20 cellular contexts compared by ENCODE assay signal in genomic region chr1:10379101-10379620, GRCh38. TPM values are rescaled to one million over a fixed set of nuclear protein-coding genes. Genes with fewer than 3 reads are reported as not detected.
A peak's percentile ranks its signal among the peaks of the same experiment; 100 is the strongest.
DNase-seq lines count a peak whose midpoint lies in the region; TF ChIP-seq lines count a peak whose summit lies in the region.
"Had no signal": no experiment of that assay in that cellular context is flagged by ENCODE, and none has a peak within 500 bp of the region (broad histone marks: within the 10 kb centered on the region; RNA-seq: fewer than 3 reads in every experiment).

No MANE protein-coding gene starts in this region.

- H3K9me3 ChIP-seq in esophagus (ENCODE audit: control insufficient read depth in 2 of 2, insufficient read depth in 1 of 2, low read depth in 1 of 2, low read length in 1 of 2) (no peaks in the 10 kb centered on the region), osteoblast (ENCODE audit: low read depth, low read length) (no peaks in the 10 kb centered on the region)
- H3K9me3 ChIP-seq: heart left ventricle, psoas muscle had no signal

- 72 to 79% methylated on average over 10 of the region's 10 CpGs for WGBS in esophagus, 2 donors

- H2AFZ ChIP-seq in osteoblast (ENCODE audit: low read length), result no peak overlapping the region

- H3K27me3 ChIP-seq in esophagus (ENCODE audit: control insufficient read depth in 1 of 2, insufficient read depth in 2 of 2, low read length in 2 of 2) (no peaks in the 10 kb centered on the region), osteoblast (ENCODE audit: insufficient read depth, low read length) (no peaks in the 10 kb centered on the region)
- H3K27me3 ChIP-seq: heart left ventricle had no signal

- H3K36me3 ChIP-seq in esophagus (ENCODE audit: control insufficient read depth in 2 of 2, insufficient read depth in 2 of 2, low read length in 1 of 2), result peaks cover 0 to 10% of the 10 kb centered on the region in 2 donors
- peaks cover 15% of the 10 kb centered on the region for H3K36me3 ChIP-seq in osteoblast (ENCODE audit: insufficient read depth, low read length)

- H3K4me1 Mint-ChIP-seq in activated CD4-positive, alpha-beta memory T cell treated with anti-CD3 and anti-CD28 coated beads for 36 hours (ENCODE audit: low read depth), result no peaks in the 10 kb centered on the region

- H3K79me2 ChIP-seq in osteoblast (ENCODE audit: insufficient read depth, low read length), result no peaks in the 10 kb centered on the region

- H3K27me3 Mint-ChIP-seq in activated CD4-positive, alpha-beta memory T cell treated with anti-CD3 and anti-CD28 coated beads for 36 hours, result no peaks in the 10 kb centered on the region
- H3K27me3 Mint-ChIP-seq: CD4-positive, CD25-positive, alpha-beta regulatory T cell; natural killer cell treated with Interleukin-12 subunit alpha and Interleukin-12 subunit beta and Interleukin-15 and Interleukin-18, amount 100 ng/mL, for 72 hours had no signal

- peak overlapping the region; percentile 66 for H3K27ac ChIP-seq in C4-2B
- peak overlapping the region; percentile 57 for H3K27ac ChIP-seq in VCaP
- peak overlapping the region; percentile 86 to 92 for H3K27ac ChIP-seq in esophagus (ENCODE audit: low read depth in 2 of 2, low read length in 1 of 2)
- peak overlapping the region; percentile 13 for H3K27ac ChIP-seq in osteoblast (ENCODE audit: low read depth, low read length)
- H3K27ac ChIP-seq: psoas muscle had no signal

- DNase-seq in osteoblast (ENCODE audit: insufficient read length, low spot score, missing footprints) (no peak), anterior cingulate cortex (lab: John Stamatoyannopoulos, UW) (no peak), midbrain (lab: John Stamatoyannopoulos, UW) (no peak), hippocampal formation (lab: John Stamatoyannopoulos, UW) (no peak)
- DNase-seq in activated CD4-positive, alpha-beta memory T cell treated with anti-CD3 and anti-CD28 coated beads for 36 hours, result no peak
- DNase-seq: activated CD4-positive, alpha-beta T cell treated with anti-CD3 and anti-CD28 coated beads for 1 hour; CD4-positive, CD25-positive, alpha-beta regulatory T cell; NCI-H1092; NCI-H2081; NCI-H345; NCI-H82; SHP77; stimulated activated CD4-positive, alpha-beta T cell treated with anti-CD3 and anti-CD28 coated beads, Interleukin-4, amount 100 ng/mL, for 24 hours had no signal

- TF ChIP-seq CTCF in C4-2B (conservative IDR thresholded peaks at IDR 0.05) (no peak), VCaP (conservative IDR thresholded peaks at IDR 0.05) (no peak), osteoblast (IDR thresholded peaks at IDR 0.05; ENCODE audit: extremely low read depth, low read depth, low read length) (no peak)

- H3K27ac Mint-ChIP-seq in activated CD4-positive, alpha-beta memory T cell treated with anti-CD3 and anti-CD28 coated beads for 36 hours, result no peak overlapping the region

- H3K4me3 ChIP-seq in esophagus (ENCODE audit: low read depth in 1 of 2, low read length in 2 of 2) (no peak overlapping the region), osteoblast (ENCODE audit: insufficient read depth, low read length) (no peak overlapping the region)
- H3K4me3 ChIP-seq: heart left ventricle, psoas muscle had no signal

- intact Hi-C loops in activated CD4-positive, alpha-beta memory T cell treated with anti-CD3 and anti-CD28 coated beads for 36 hours (cut with micrococcal nuclease), result no loop called here

- H3K4me3 Mint-ChIP-seq in activated CD4-positive, alpha-beta memory T cell treated with anti-CD3 and anti-CD28 coated beads for 36 hours, result no peak overlapping the region
- H3K4me3 Mint-ChIP-seq: CD4-positive, CD25-positive, alpha-beta regulatory T cell; natural killer cell treated with Interleukin-12 subunit alpha and Interleukin-12 subunit beta and Interleukin-15 and Interleukin-18, amount 100 ng/mL, for 72 hours had no signal

- no peak overlapping the region for H3K4me2 ChIP-seq in osteoblast (ENCODE audit: insufficient read depth, low read length)

- no peaks in the 10 kb centered on the region for H3K9me3 Mint-ChIP-seq in activated CD4-positive, alpha-beta memory T cell treated with anti-CD3 and anti-CD28 coated beads for 36 hours
- H3K9me3 Mint-ChIP-seq: activated naive CD4-positive, alpha-beta T cell treated with anti-CD3 and anti-CD28 coated beads, Interleukin-2, amount 50 U/mL, for 72 hours; CD4-positive, CD25-positive, alpha-beta regulatory T cell; natural killer cell treated with Interleukin-12 subunit alpha and Interleukin-12 subunit beta and Interleukin-15 and Interleukin-18, amount 100 ng/mL, for 72 hours had no signal

- CTCF ChIA-PET in activated CD4-positive, alpha-beta memory T cell treated with anti-CD3 and anti-CD28 coated beads for 36 hours (lab: Charles Lee), result no interaction called here

- H4K20me1 ChIP-seq in osteoblast (ENCODE audit: insufficient read depth, low read length), result no peaks in the 10 kb centered on the region

- POLR2A ChIA-PET in activated CD4-positive, alpha-beta memory T cell treated with anti-CD3 and anti-CD28 coated beads for 36 hours (lab: Charles Lee), result no interaction called here

- peaks cover 4% of the 10 kb centered on the region for H3K36me3 Mint-ChIP-seq in activated CD4-positive, alpha-beta memory T cell treated with anti-CD3 and anti-CD28 coated beads for 36 hours
- H3K36me3 Mint-ChIP-seq: activated naive CD4-positive, alpha-beta T cell treated with anti-CD3 and anti-CD28 coated beads, Interleukin-2, amount 50 U/mL, for 72 hours; natural killer cell treated with Interleukin-12 subunit alpha and Interleukin-12 subunit beta and Interleukin-15 and Interleukin-18, amount 100 ng/mL, for 72 hours had no signal

- H3K4me1 ChIP-seq in esophagus (ENCODE audit: control insufficient read depth in 2 of 2, insufficient read depth in 2 of 2, low read length in 1 of 2) (peaks cover 0 to 4% of the 10 kb centered on the region in 2 donors), osteoblast (ENCODE audit: insufficient read depth, low read length) (peaks cover 17% of the 10 kb centered on the region)
- H3K4me1 ChIP-seq: psoas muscle had no signal

RNA-seq across cellular contexts. Expression of gene PGD, which starts 19.7 kb away (rescaled TPM):
- polyA plus RNA-seq in esophagus, result 100 to 1,000 TPM; 189 to 565 TPM
- total RNA-seq in osteoblast, result 136 and 142 TPM in 2 replicates
- 10 to 100 TPM; 94.6 to 96.7 TPM for total RNA-seq in activated CD4-positive, alpha-beta memory T cell treated with anti-CD3 and anti-CD28 coated beads for 36 hours

RNA-seq across cellular contexts. Expression of gene CENPS, which starts 51.1 kb away (rescaled TPM):
- polyA plus RNA-seq in esophagus, result 10 to 100 TPM; 15.3 to 17.8 TPM
- 13.6 and 17.4 TPM in 2 replicates for total RNA-seq in osteoblast
- 10 to 100 TPM; 20.0 to 22.7 TPM for total RNA-seq in activated CD4-positive, alpha-beta memory T cell treated with anti-CD3 and anti-CD28 coated beads for 36 hours

Comparison
In these comparisons a context has a peak if more than half of its experiments do, and no peak if none do; other contexts are left out.
1. H3K27ac ChIP-seq: peak in every context shown above with its lines; median percentile 89 in esophagus; 66 in C4-2B; 57 in VCaP; 13 in osteoblast.